In genomic region chr2:203061346-203061745, GRCh38 we compare ENCODE assay signal across 15 cellular contexts. TPM values are rescaled to one million over a fixed set of nuclear protein-coding genes. Genes with fewer than 3 reads are reported as not detected.
DNase-seq lines count a peak whose midpoint lies in the region; ATAC-seq and TF ChIP-seq lines count a peak whose summit lies in the region.
"Had no signal": no experiment of that assay in that cellular context is flagged by ENCODE, and none has a peak within 500 bp of the region (broad histone marks: within the 10 kb centered on the region; RNA-seq: fewer than 3 reads in every experiment).

No MANE protein-coding gene starts in this region.

- 68% methylated on average over 4 of the region's 4 CpGs for WGBS in right cardiac atrium

- no peak overlapping the region for H3K27ac ChIP-seq in right cardiac atrium (ENCODE audit: low read length)
- H3K27ac ChIP-seq: left lung had no signal

- no peak overlapping the region for H3K4me3 Mint-ChIP-seq in progenitor cell of endocrine pancreas (ENCODE audit: low read depth)
- no peak overlapping the region for H3K4me3 Mint-ChIP-seq in naive thymus-derived CD8-positive, alpha-beta T cell
- H3K4me3 Mint-ChIP-seq in endothelial cell (ENCODE audit: unreplicated experiment), result no peak overlapping the region
- H3K4me3 Mint-ChIP-seq: CD8-positive, alpha-beta memory T cell had no signal

- H3K27me3 ChIP-seq in right cardiac atrium (ENCODE audit: control insufficient read depth, insufficient read depth), result no peaks in the 10 kb centered on the region
- H3K27me3 ChIP-seq: left lung had no signal

- POLR2A ChIA-PET in naive thymus-derived CD8-positive, alpha-beta T cell (lab: Charles Lee), result no interaction called here

- H3K4me3 ChIP-seq in right cardiac atrium (ENCODE audit: low read length), result no peak overlapping the region
- H3K4me3 ChIP-seq: left lung had no signal

- intact Hi-C loops in right cardiac atrium (cut with DNase I), result no loop called here

- peaks cover 11% of the 10 kb centered on the region for H3K9me3 Mint-ChIP-seq in progenitor cell of endocrine pancreas (ENCODE audit: low read depth)
- H3K9me3 Mint-ChIP-seq in naive thymus-derived CD8-positive, alpha-beta T cell, result peaks cover 0 to 6% (median 0%) of the 10 kb centered on the region in 9 donors
- H3K9me3 Mint-ChIP-seq in endothelial cell (ENCODE audit: unreplicated experiment), result no peaks in the 10 kb centered on the region
- H3K9me3 Mint-ChIP-seq: CD8-positive, alpha-beta memory T cell had no signal

- ATAC-seq in right cardiac atrium, result no peak
- ATAC-seq in GM18873 (IDR thresholded peaks at IDR 0.05; ENCODE audit: low FRiP score, unreplicated experiment), result no peak
- no peak for ATAC-seq in naive thymus-derived CD8-positive, alpha-beta T cell
- ATAC-seq: left lung, Right ventricle myocardium inferior had no signal

- no peaks in the 10 kb centered on the region for H3K9me3 ChIP-seq in right cardiac atrium (ENCODE audit: control insufficient read depth, low read length)
- H3K9me3 ChIP-seq: left lung had no signal

- no peaks in the 10 kb centered on the region for H3K4me1 ChIP-seq in right cardiac atrium (ENCODE audit: control insufficient read depth, insufficient read depth, low read length)
- H3K4me1 ChIP-seq: left lung had no signal

- no peaks in the 10 kb centered on the region for H3K27me3 Mint-ChIP-seq in progenitor cell of endocrine pancreas
- no peaks in the 10 kb centered on the region for H3K27me3 Mint-ChIP-seq in naive thymus-derived CD8-positive, alpha-beta T cell
- no peaks in the 10 kb centered on the region for H3K27me3 Mint-ChIP-seq in endothelial cell (ENCODE audit: unreplicated experiment)
- H3K27me3 Mint-ChIP-seq: CD8-positive, alpha-beta memory T cell had no signal

- TF ChIP-seq CTCF in progenitor cell of endocrine pancreas (IDR thresholded peaks at IDR 0.05; ENCODE audit: unreplicated experiment), result no peak
- no peak for TF ChIP-seq CTCF in endothelial cell (IDR thresholded peaks at IDR 0.05; ENCODE audit: unreplicated experiment)

- peak; percentile 11 for DNase-seq in GM04504 (ENCODE audit: low read depth)
- peak; percentile 51 for DNase-seq in SK-MEL-5 (ENCODE audit: low read depth, low spot score)
- peak; percentile 93 for DNase-seq in foreskin melanocyte
- DNase-seq in progenitor cell of endocrine pancreas (ENCODE audit: low spot score, unreplicated experiment), result no peak
- DNase-seq in right cardiac atrium, result no peak
- DNase-seq in naive thymus-derived CD8-positive, alpha-beta T cell, result no peak
- no peak for DNase-seq in endothelial cell (ENCODE audit: low spot score)
- DNase-seq: CD8-positive, alpha-beta memory T cell; left lung; MV-4-11; NCI-H524; occipital lobe; stimulated activated CD4-positive, alpha-beta T cell treated with anti-CD3 and anti-CD28 coated beads, Interleukin-4, amount 100 ng/mL, for 4 hours had no signal

- H3K27ac Mint-ChIP-seq in progenitor cell of endocrine pancreas (peak overlapping the region; percentile 23), endothelial cell (ENCODE audit: unreplicated experiment) (no peak overlapping the region)
- H3K27ac Mint-ChIP-seq in naive thymus-derived CD8-positive, alpha-beta T cell, result no peak overlapping the region
- H3K27ac Mint-ChIP-seq: CD8-positive, alpha-beta memory T cell had no signal

- in situ Hi-C loops in SK-MEL-5 (cut with HindIII; ENCODE audit: low pct_unique_long_range_greater_than_20kb, low sequenced_read_pairs), result no loop called here

- peaks cover 39% of the 10 kb centered on the region for H3K36me3 Mint-ChIP-seq in progenitor cell of endocrine pancreas (ENCODE audit: insufficient read depth)
- H3K36me3 Mint-ChIP-seq in naive thymus-derived CD8-positive, alpha-beta T cell, result peaks cover 13 to 55% (median 34%) of the 10 kb centered on the region in 3 donors
- H3K36me3 Mint-ChIP-seq in endothelial cell (ENCODE audit: low read depth, unreplicated experiment), result peaks cover 16% of the 10 kb centered on the region

- H3K4me1 Mint-ChIP-seq in progenitor cell of endocrine pancreas (ENCODE audit: low read depth) (peaks cover 14% of the 10 kb centered on the region), endothelial cell (ENCODE audit: unreplicated experiment) (no peaks in the 10 kb centered on the region)
- no peaks in the 10 kb centered on the region for H3K4me1 Mint-ChIP-seq in naive thymus-derived CD8-positive, alpha-beta T cell
- H3K4me1 Mint-ChIP-seq: CD8-positive, alpha-beta memory T cell had no signal

RNA-seq across cellular contexts. Expression of gene NBEAL1, which starts 46.7 kb away (rescaled TPM):
- 12.9 and 13.5 TPM in 2 replicates for total RNA-seq in SK-MEL-5 (2014; rRNA removed; shearing (Covaris generic))
- polyA plus RNA-seq in SK-MEL-5 (2015; cell fraction: cytosol; rRNA removed), result 5.2 and 5.3 TPM in 2 replicates
- 8.3 and 11.0 TPM in 2 replicates for polyA plus RNA-seq in SK-MEL-5 (2015; cell fraction: nucleus; rRNA removed)
- total RNA-seq in progenitor cell of endocrine pancreas (30.5 and 30.9 TPM in 2 replicates), right cardiac atrium (10 to 100 TPM; 15.9 to 25.0 (median 18.7) TPM), endothelial cell (ENCODE audit: unreplicated experiment) (11.6 TPM)
- polyA plus RNA-seq in right cardiac atrium, result 3.5 TPM
- total RNA-seq in naive thymus-derived CD8-positive, alpha-beta T cell, result 10 to 100 TPM; 15.5 to 18.4 TPM
- polyA plus RNA-seq in naive thymus-derived CD8-positive, alpha-beta T cell, result 1 to 10 TPM; 7.5 to 8.6 (median 8.1) TPM

Comparison
In these comparisons a context has a peak if more than half of its experiments do, and no peak if none do; other contexts are left out.
1. DNase-seq: peak in GM04504 (single experiment), SK-MEL-5 (single experiment) and foreskin melanocyte (single experiment); none in progenitor cell of endocrine pancreas (single experiment), right cardiac atrium (0 of 3), naive thymus-derived CD8-positive, alpha-beta T cell (0 of 10) and endothelial cell (single experiment).